8 cellular contexts compared by ENCODE assay signal in genomic region chr3:134312873-134313838, GRCh38.
DNase-seq lines count a peak whose midpoint lies in the region; ATAC-seq and TF ChIP-seq lines count a peak whose summit lies in the region.

No MANE protein-coding gene starts in this region.

- no peak overlapping the region for H3K27ac Mint-ChIP-seq in activated T-cell treated with anti-CD3 and anti-CD28 coated beads, Interleukin-2, amount 50 U/mL, for 72 hours

- peaks cover 31% of the 10 kb centered on the region for H3K27me3 Mint-ChIP-seq in activated T-cell treated with anti-CD3 and anti-CD28 coated beads, Interleukin-2, amount 50 U/mL, for 72 hours (ENCODE audit: low read depth)

- ATAC-seq in activated T-cell treated with anti-CD3 and anti-CD28 coated beads, Interleukin-2, amount 50 U/mL, for 72 hours (replicated peaks in 1 of 2) = peak in 1 of 2 donors; percentile 41
- ATAC-seq in Right ventricle myocardium superior (ENCODE audit: poor library complexity) (peak; percentile 84), GM18520 (IDR thresholded peaks at IDR 0.05; ENCODE audit: unreplicated experiment) (no peak)

- no peak for DNase-seq in activated T-cell treated with anti-CD3 and anti-CD28 coated beads, Interleukin-2, amount 50 U/mL, for 72 hours
- DNase-seq in Right ventricle myocardium superior = peak; percentile 88
- DNase-seq in posterior vena cava (ENCODE audit: low spot score) = peak; percentile 90
- no peak for DNase-seq in NCI-H524 treated with DMSO at 0.1 percent for 48 hours (lab: John Stamatoyannopoulos, UW)
- DNase-seq in T-helper 2 cell = no peak
- no peak for DNase-seq in SIG-M5 treated with dmso at 0.1 percent for 504 hours (lab: John Stamatoyannopoulos, UW; ENCODE audit: unreplicated experiment)

- intact Hi-C loops in Right ventricle myocardium superior (cut with DNase I) (no loop called here), posterior vena cava (cut with DNase I) (loop anchor here (2.0 to 5.0 kb wide), 3 partner anchors 59 to 160 kb away; partner anchors contain the start of gene AMOTL2 (in 2 of the 2))

- peak; percentile 20 for TF ChIP-seq CTCF in GM12873 (IDR thresholded peaks at IDR 0.05; ENCODE audit: insufficient read depth, low read depth, low read length, missing control alignments)

- H3K4me3 Mint-ChIP-seq in activated T-cell treated with anti-CD3 and anti-CD28 coated beads, Interleukin-2, amount 50 U/mL, for 72 hours = peak overlapping the region; percentile 69 to 77

- H3K4me1 Mint-ChIP-seq in activated T-cell treated with anti-CD3 and anti-CD28 coated beads, Interleukin-2, amount 50 U/mL, for 72 hours (ENCODE audit: low read depth) = peaks cover 3% of the 10 kb centered on the region

- no peaks in the 10 kb centered on the region for H3K36me3 Mint-ChIP-seq in activated T-cell treated with anti-CD3 and anti-CD28 coated beads, Interleukin-2, amount 50 U/mL, for 72 hours (ENCODE audit: insufficient read depth in 2 of 2)

- H3K9me3 Mint-ChIP-seq in activated T-cell treated with anti-CD3 and anti-CD28 coated beads, Interleukin-2, amount 50 U/mL, for 72 hours = no peaks in the 10 kb centered on the region

Comparison
In these comparisons a context has a peak if more than half of its experiments do, and no peak if none do; other contexts are left out.
1. DNase-seq: peak in Right ventricle myocardium superior (single experiment) and posterior vena cava (single experiment); none in activated T-cell treated with anti-CD3 and anti-CD28 coated beads, Interleukin-2, amount 50 U/mL, for 72 hours (0 of 2), NCI-H524 treated with DMSO at 0.1 percent for 48 hours (single experiment), T-helper 2 cell (0 of 5) and SIG-M5 treated with dmso at 0.1 percent for 504 hours (single experiment).